Comparison of ENCODE assay signal across 1 cellular context in the genomic region with DNA sequence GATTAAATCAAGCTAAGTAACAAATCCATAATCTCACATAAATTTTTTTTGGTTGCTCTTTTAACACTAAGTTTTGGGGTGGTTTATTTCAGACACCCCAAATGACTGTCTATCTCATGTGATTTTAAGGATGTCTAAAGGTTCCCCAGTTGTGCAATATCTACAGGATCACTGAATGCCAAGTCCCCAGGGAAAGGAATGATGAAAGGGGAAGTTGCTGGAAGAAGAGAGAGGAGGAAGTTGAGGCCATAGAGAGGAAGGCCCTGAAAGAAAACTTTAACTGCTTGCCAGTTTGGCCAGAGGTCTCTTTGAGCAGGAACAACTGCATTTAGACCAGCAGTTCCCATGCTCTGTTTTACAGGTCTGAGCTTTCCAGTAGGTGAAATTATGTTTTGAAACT.
TF ChIP-seq lines count a peak whose summit lies in the region.

No MANE protein-coding gene starts in this region.

TF ChIP-seq in HCT116, 20 proteins besides CTCF, POLR2A, EP300 and RAD21 (continued from another document):
- TF ChIP-seq, protein P1, sequence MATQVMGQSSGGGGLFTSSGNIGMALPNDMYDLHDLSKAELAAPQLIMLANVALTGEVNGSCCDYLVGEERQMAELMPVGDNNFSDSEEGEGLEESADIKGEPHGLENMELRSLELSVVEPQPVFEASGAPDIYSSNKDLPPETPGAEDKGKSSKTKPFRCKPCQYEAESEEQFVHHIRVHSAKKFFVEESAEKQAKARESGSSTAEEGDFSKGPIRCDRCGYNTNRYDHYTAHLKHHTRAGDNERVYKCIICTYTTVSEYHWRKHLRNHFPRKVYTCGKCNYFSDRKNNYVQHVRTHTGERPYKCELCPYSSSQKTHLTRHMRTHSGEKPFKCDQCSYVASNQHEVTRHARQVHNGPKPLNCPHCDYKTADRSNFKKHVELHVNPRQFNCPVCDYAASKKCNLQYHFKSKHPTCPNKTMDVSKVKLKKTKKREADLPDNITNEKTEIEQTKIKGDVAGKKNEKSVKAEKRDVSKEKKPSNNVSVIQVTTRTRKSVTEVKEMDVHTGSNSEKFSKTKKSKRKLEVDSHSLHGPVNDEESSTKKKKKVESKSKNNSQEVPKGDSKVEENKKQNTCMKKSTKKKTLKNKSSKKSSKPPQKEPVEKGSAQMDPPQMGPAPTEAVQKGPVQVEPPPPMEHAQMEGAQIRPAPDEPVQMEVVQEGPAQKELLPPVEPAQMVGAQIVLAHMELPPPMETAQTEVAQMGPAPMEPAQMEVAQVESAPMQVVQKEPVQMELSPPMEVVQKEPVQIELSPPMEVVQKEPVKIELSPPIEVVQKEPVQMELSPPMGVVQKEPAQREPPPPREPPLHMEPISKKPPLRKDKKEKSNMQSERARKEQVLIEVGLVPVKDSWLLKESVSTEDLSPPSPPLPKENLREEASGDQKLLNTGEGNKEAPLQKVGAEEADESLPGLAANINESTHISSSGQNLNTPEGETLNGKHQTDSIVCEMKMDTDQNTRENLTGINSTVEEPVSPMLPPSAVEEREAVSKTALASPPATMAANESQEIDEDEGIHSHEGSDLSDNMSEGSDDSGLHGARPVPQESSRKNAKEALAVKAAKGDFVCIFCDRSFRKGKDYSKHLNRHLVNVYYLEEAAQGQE (IDR thresholded peaks at IDR 0.05; ENCODE audit: low read depth): no peak
- TF ChIP-seq ELF1 (IDR thresholded peaks at IDR 0.05; ENCODE audit: borderline replicate concordance, low read depth): no peak
- no peak for TF ChIP-seq MAX (IDR thresholded peaks at IDR 0.05)
- TF ChIP-seq, protein P2, sequence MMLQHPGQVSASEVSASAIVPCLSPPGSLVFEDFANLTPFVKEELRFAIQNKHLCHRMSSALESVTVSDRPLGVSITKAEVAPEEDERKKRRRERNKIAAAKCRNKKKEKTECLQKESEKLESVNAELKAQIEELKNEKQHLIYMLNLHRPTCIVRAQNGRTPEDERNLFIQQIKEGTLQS (IDR thresholded peaks at IDR 0.05): no peak
- no peak for TF ChIP-seq EZH2phosphoT487 (IDR thresholded peaks at IDR 0.05; ENCODE audit: borderline replicate concordance)
- no peak for TF ChIP-seq POLR2AphosphoS5 (IDR thresholded peaks at IDR 0.05; ENCODE audit: low read depth, low read length)
- TF ChIP-seq SP1 (IDR thresholded peaks at IDR 0.05; ENCODE audit: low read depth): no peak
- TF ChIP-seq FOSL1 (IDR thresholded peaks at IDR 0.05; ENCODE audit: low read depth): no peak
- TF ChIP-seq JUND (IDR thresholded peaks at IDR 0.05): no peak
- no peak for TF ChIP-seq CBX3 (IDR thresholded peaks at IDR 0.05; ENCODE audit: low read depth)
- no peak for TF ChIP-seq ZFX (IDR thresholded peaks at IDR 0.05)
- TF ChIP-seq ZBTB33 (IDR thresholded peaks at IDR 0.05; ENCODE audit: extremely low read depth, insufficient replicate concordance, low read length): no peak
- TF ChIP-seq CEBPB (IDR thresholded peaks at IDR 0.05; ENCODE audit: low read depth): no peak
- TF ChIP-seq EGR1 (IDR thresholded peaks at IDR 0.05; ENCODE audit: low read depth): no peak
- TF ChIP-seq SIN3A (IDR thresholded peaks at IDR 0.05; ENCODE audit: low read depth): no peak
- no peak for TF ChIP-seq YY1 (IDR thresholded peaks at IDR 0.05; ENCODE audit: extremely low read depth, insufficient replicate concordance, low read depth, low read length)
